Comparison of ENCODE assay signal across 13 cellular contexts in genomic region chr13:110392510-110393233, GRCh38.
DNase-seq lines count a peak whose midpoint lies in the region; FAIRE-seq and TF ChIP-seq lines count a peak whose summit lies in the region.
"Had no signal": no experiment of that assay in that cellular context is flagged by ENCODE, and none has a peak within 500 bp of the region (broad histone marks: within the 10 kb centered on the region; RNA-seq: fewer than 3 reads in every experiment).

No MANE protein-coding gene starts in this region.

- H3K9me3 Mint-ChIP-seq in H9: peaks cover 2 to 7% of the 10 kb centered on the region in 2 experiments; a peak in 3 of 5 replicates
- H3K9me3 Mint-ChIP-seq: activated naive CD4-positive, alpha-beta T cell treated with anti-CD3 and anti-CD28 coated beads, Interleukin-2, amount 50 U/mL, for 24 hours; memory B cell had no signal

- no peak overlapping the region for H2BK15ac ChIP-seq in H9 (ENCODE audit: low read depth, low read length)

- H3K4me3 ChIP-seq in spleen (no peak overlapping the region), MM.1S (ENCODE audit: low read length) (no peak overlapping the region)

- peaks cover 9 to 20% (median 15%) of the 10 kb centered on the region in 3 experiments for H3K36me3 Mint-ChIP-seq in H9 (ENCODE audit: insufficient read depth in 1 of 3, low read depth in 3 of 3)
- H3K36me3 Mint-ChIP-seq: activated naive CD4-positive, alpha-beta T cell treated with anti-CD3 and anti-CD28 coated beads, Interleukin-2, amount 50 U/mL, for 24 hours; CD4-positive, alpha-beta memory T cell; memory B cell had no signal

- H4K5ac ChIP-seq in H9 (ENCODE audit: insufficient read length, low read depth, low read length): no peak overlapping the region

- peaks cover 31 to 33% of the 10 kb centered on the region in 2 experiments for H3K4me1 Mint-ChIP-seq in H9
- H3K4me1 Mint-ChIP-seq: activated naive CD4-positive, alpha-beta T cell treated with anti-CD3 and anti-CD28 coated beads, Interleukin-2, amount 50 U/mL, for 24 hours; memory B cell had no signal

- H3K79me2 ChIP-seq in H9 (ENCODE audit: insufficient read depth, low read length) (no peaks in the 10 kb centered on the region), MM.1S (ENCODE audit: low read length) (no peaks in the 10 kb centered on the region)

- no peak overlapping the region for H2AK5ac ChIP-seq in H9 (ENCODE audit: insufficient read length, low read length)

- H3K56ac ChIP-seq in H9 (ENCODE audit: insufficient read length, low read depth, low read length): no peak overlapping the region

- TF ChIP-seq CTCF in H9 (conservative IDR thresholded peaks at IDR 0.05) (no peak), spleen (IDR thresholded peaks at IDR 0.05 in 8 of 11, conservative IDR thresholded peaks at IDR 0.05 in 3 of 11) (no peak), MM.1S (IDR thresholded peaks at IDR 0.05; ENCODE audit: low read length) (no peak)

- H3K4me1 ChIP-seq in H9 (ENCODE audit: insufficient read depth, low read length): peaks cover 10% of the 10 kb centered on the region; the same call in 1 of the 2 replicates
- peaks cover under 1 to 43% (median 14%) of the 10 kb centered on the region in 6 donors for H3K4me1 ChIP-seq in spleen
- no peaks in the 10 kb centered on the region for H3K4me1 ChIP-seq in MM.1S (ENCODE audit: low read length)

- H3K36me3 ChIP-seq in spleen (peaks cover 0 to 3% (median 0%) of the 10 kb centered on the region in 6 donors), MM.1S (replicated peaks; ENCODE audit: insufficient read depth, low read length) (no peaks in the 10 kb centered on the region)

- H3K27ac ChIP-seq in H9 (ENCODE audit: insufficient read length, low read depth, low read length): no peak overlapping the region
- peak overlapping the region in 5 of 8 donors; percentile 24 to 47 (median 27) for H3K27ac ChIP-seq in spleen
- H3K27ac ChIP-seq in MM.1S (ENCODE audit: low read length): no peak overlapping the region

- no peaks in the 10 kb centered on the region for H3F3A ChIP-seq in MM.1S (ENCODE audit: insufficient read depth, low read length)

- no peak overlapping the region for H2BK20ac ChIP-seq in H9 (ENCODE audit: low read depth, low read length, poor library complexity, severe bottlenecking)

- no peak for TF ChIP-seq POLR2A in spleen (IDR thresholded peaks at IDR 0.05)
- no peak for TF ChIP-seq POLR2A in GM12892 (IDR thresholded peaks at IDR 0.05; ENCODE audit: low read depth, low read length)

- DNase-seq in H9: no peak
- DNase-seq in astrocyte of the hippocampus (ENCODE audit: low read depth, low spot score): peak; percentile 45
- peak; percentile 63 for DNase-seq in hepatic stellate cell (ENCODE audit: low spot score)
- no peak for DNase-seq in spleen
- no peak for DNase-seq in MM.1S
- DNase-seq in GM12892 (ENCODE audit: insufficient read length): no peak
- DNase-seq in AG08395 (ENCODE audit: low spot score): no peak
- no peak for DNase-seq in globus pallidus (ENCODE audit: low spot score)
- DNase-seq: CD4-positive, alpha-beta memory T cell; Kasumi-1 had no signal

- no CpG with 5 or more reads among the region's 7 CpGs for WGBS in H9 (ENCODE audit: extremely low coverage, insufficient read length, low lambda C conversion rate)
- WGBS in spleen, 5 donors: 19 to 39% (median 23%) methylated on average over 7 of the region's 7 CpGs

- no peak overlapping the region for H3T11ph ChIP-seq in H9 (ENCODE audit: low read length)

- H3K9ac ChIP-seq in H9 (ENCODE audit: extremely low read depth, insufficient read length, low read length) (no peak overlapping the region), MM.1S (ENCODE audit: low read length) (no peak overlapping the region)

- no peaks in the 10 kb centered on the region for H3K9me2 ChIP-seq in MM.1S (replicated peaks; ENCODE audit: insufficient read depth, low read length)

- no peaks in the 10 kb centered on the region for H3K79me1 ChIP-seq in H9 (ENCODE audit: insufficient read depth, low read depth, low read length, poor library complexity, severe bottlenecking)

- H3K9me3 ChIP-seq in H9 (ENCODE audit: control insufficient read depth, low read depth, low read length) (no peaks in the 10 kb centered on the region), spleen (no peaks in the 10 kb centered on the region), MM.1S (replicated peaks; ENCODE audit: insufficient read depth, low read length) (no peaks in the 10 kb centered on the region)

- H3K27me3 Mint-ChIP-seq in H9 (ENCODE audit: low read depth): no peaks in the 10 kb centered on the region

- H3K14ac ChIP-seq in H9 (ENCODE audit: insufficient read depth, low read length): no peak overlapping the region

- no peak overlapping the region for H2BK120ac ChIP-seq in H9 (ENCODE audit: low read depth, low read length, poor library complexity, severe bottlenecking)

- H3K4me2 ChIP-seq in H9 (ENCODE audit: insufficient read depth, insufficient read length, low read length) (no peak overlapping the region), MM.1S (ENCODE audit: low read depth, low read length) (no peak overlapping the region)

- H4K20me1 ChIP-seq in H9 (ENCODE audit: control insufficient read depth, insufficient read depth, insufficient read length) (no peaks in the 10 kb centered on the region), MM.1S (ENCODE audit: insufficient read depth, low read length) (no peaks in the 10 kb centered on the region)

- no peak for FAIRE-seq in GM12892 (lab: Jason Lieb, UNC)
- FAIRE-seq: G401.6 had no signal

- peak overlapping the region in 2 of 3 experiments; percentile 17 to 47; a peak in 3 of 7 replicates for H3K27ac Mint-ChIP-seq in H9
- H3K27ac Mint-ChIP-seq: activated naive CD4-positive, alpha-beta T cell treated with anti-CD3 and anti-CD28 coated beads, Interleukin-2, amount 50 U/mL, for 24 hours; CD4-positive, alpha-beta memory T cell; memory B cell had no signal

- H2AFZ ChIP-seq in H9 (ENCODE audit: low read length) (no peak overlapping the region), MM.1S (ENCODE audit: low read length) (no peak overlapping the region)

- H3K27me3 ChIP-seq in H9 (ENCODE audit: insufficient read depth, low read length) (no peaks in the 10 kb centered on the region), spleen (replicated peaks in 1 of 7) (peaks cover 0 to 48% (median 0%) of the 10 kb centered on the region in 7 donors), MM.1S (replicated peaks; ENCODE audit: insufficient read depth, low read length) (no peaks in the 10 kb centered on the region)

- no peak overlapping the region for H4K8ac ChIP-seq in H9 (replicated peaks; ENCODE audit: insufficient read length, low read depth, low read length)

- H2BK5ac ChIP-seq in H9 (ENCODE audit: insufficient read length, low read length): no peak overlapping the region

- no peak overlapping the region for H4K91ac ChIP-seq in H9 (ENCODE audit: insufficient read length, low read depth, low read length)

- intact Hi-C loops in spleen (cut with DNase I; ENCODE audit: low total_unique reads): no loop called here

- no peak overlapping the region for H3K18ac ChIP-seq in H9 (ENCODE audit: insufficient read length, low read depth, low read length)

- no peaks in the 10 kb centered on the region for H3K23me2 ChIP-seq in H9 (ENCODE audit: insufficient read length, low read depth, low read length, poor library complexity, severe bottlenecking)

- no peak overlapping the region for H3K4ac ChIP-seq in H9 (ENCODE audit: low read depth, low read length)

- H3K23ac ChIP-seq in H9 (ENCODE audit: insufficient read length, low read depth, low read length): no peak overlapping the region

- no peak overlapping the region for H3K4me3 Mint-ChIP-seq in H9
- H3K4me3 Mint-ChIP-seq: activated naive CD4-positive, alpha-beta T cell treated with anti-CD3 and anti-CD28 coated beads, Interleukin-2, amount 50 U/mL, for 24 hours; CD4-positive, alpha-beta memory T cell; memory B cell had no signal

- H2BK12ac ChIP-seq in H9 (ENCODE audit: insufficient read length, low read depth, low read length): no peak overlapping the region

Comparison
In these comparisons a context has a peak if more than half of its experiments do, and no peak if none do; other contexts are left out.
1. DNase-seq: peak in astrocyte of the hippocampus (single experiment) and hepatic stellate cell (single experiment); none in H9 (single experiment), spleen (single experiment), MM.1S (single experiment), GM12892 (single experiment), AG08395 (single experiment) and globus pallidus (single experiment).
2. H3K27ac ChIP-seq: peak in spleen (5 of 8); none in H9 (single experiment) and MM.1S (single experiment).